ENCODE assay signal across 17 cellular contexts in genomic region chr6:53252177-53252692, GRCh38.
A peak's percentile ranks its signal among the peaks of the same experiment; 100 is the strongest.
DNase-seq lines count a peak whose midpoint lies in the region; ATAC-seq lines count a peak whose summit lies in the region.
"Had no signal": no experiment of that assay in that cellular context is flagged by ENCODE, and none has a peak within 500 bp of the region (broad histone marks: within the 10 kb centered on the region; RNA-seq: fewer than 3 reads in every experiment).

No MANE protein-coding gene starts in this region.

- no peaks in the 10 kb centered on the region for H3K27me3 Mint-ChIP-seq in activated naive CD4-positive, alpha-beta T cell treated with anti-CD3 and anti-CD28 coated beads, Interleukin-2, amount 10 ng/mL, durations not matched to agents 7 days and 5 days
- H3K27me3 Mint-ChIP-seq in activated T-helper 17 cell treated with anti-CD3 and anti-CD28 coated beads, Interleukin-2, amount 50 U/mL, for 72 hours, result no peaks in the 10 kb centered on the region
- no peaks in the 10 kb centered on the region for H3K27me3 Mint-ChIP-seq in memory B cell
- H3K27me3 Mint-ChIP-seq in activated CD4-positive, alpha-beta T cell treated with anti-CD3 and anti-CD28 coated beads, Interleukin-2, amount 10 ng/mL, durations not matched to agents 24 days and 14 days, result no peaks in the 10 kb centered on the region
- H3K27me3 Mint-ChIP-seq: CD8-positive, alpha-beta memory T cell had no signal

- H3K4me3 Mint-ChIP-seq in activated naive CD4-positive, alpha-beta T cell treated with anti-CD3 and anti-CD28 coated beads, Interleukin-2, amount 10 ng/mL, durations not matched to agents 7 days and 5 days, result no peak overlapping the region
- no peak overlapping the region for H3K4me3 Mint-ChIP-seq in activated T-helper 17 cell treated with anti-CD3 and anti-CD28 coated beads, Interleukin-2, amount 50 U/mL, for 72 hours
- H3K4me3 Mint-ChIP-seq in memory B cell, result no peak overlapping the region
- no peak overlapping the region for H3K4me3 Mint-ChIP-seq in activated CD4-positive, alpha-beta T cell treated with anti-CD3 and anti-CD28 coated beads, Interleukin-2, amount 10 ng/mL, durations not matched to agents 24 days and 14 days
- H3K4me3 Mint-ChIP-seq: CD8-positive, alpha-beta memory T cell had no signal

- H3K9me3 Mint-ChIP-seq in activated naive CD4-positive, alpha-beta T cell treated with anti-CD3 and anti-CD28 coated beads, Interleukin-2, amount 10 ng/mL, durations not matched to agents 7 days and 5 days, result no peaks in the 10 kb centered on the region
- H3K9me3 Mint-ChIP-seq in activated T-helper 17 cell treated with anti-CD3 and anti-CD28 coated beads, Interleukin-2, amount 50 U/mL, for 72 hours, result no peaks in the 10 kb centered on the region
- no peaks in the 10 kb centered on the region for H3K9me3 Mint-ChIP-seq in memory B cell
- H3K9me3 Mint-ChIP-seq in activated CD4-positive, alpha-beta T cell treated with anti-CD3 and anti-CD28 coated beads, Interleukin-2, amount 10 ng/mL, durations not matched to agents 24 days and 14 days, result no peaks in the 10 kb centered on the region
- H3K9me3 Mint-ChIP-seq: CD8-positive, alpha-beta memory T cell had no signal

- no peaks in the 10 kb centered on the region for H3K4me1 Mint-ChIP-seq in activated naive CD4-positive, alpha-beta T cell treated with anti-CD3 and anti-CD28 coated beads, Interleukin-2, amount 10 ng/mL, durations not matched to agents 7 days and 5 days
- H3K4me1 Mint-ChIP-seq in activated T-helper 17 cell treated with anti-CD3 and anti-CD28 coated beads, Interleukin-2, amount 50 U/mL, for 72 hours, result no peaks in the 10 kb centered on the region
- H3K4me1 Mint-ChIP-seq in memory B cell, result peaks cover 39% of the 10 kb centered on the region
- H3K4me1 Mint-ChIP-seq in activated CD4-positive, alpha-beta T cell treated with anti-CD3 and anti-CD28 coated beads, Interleukin-2, amount 10 ng/mL, durations not matched to agents 24 days and 14 days, result no peaks in the 10 kb centered on the region
- H3K4me1 Mint-ChIP-seq: CD8-positive, alpha-beta memory T cell had no signal

- ATAC-seq in activated T-helper 17 cell treated with anti-CD3 and anti-CD28 coated beads, Interleukin-2, amount 50 U/mL, for 72 hours (replicated peaks), result no peak
- no peak for ATAC-seq in memory B cell (ENCODE audit: low read depth)
- no peak for ATAC-seq in GM18861 (IDR thresholded peaks at IDR 0.05; ENCODE audit: unreplicated experiment)
- no peak for ATAC-seq in GM21529 (IDR thresholded peaks at IDR 0.05; ENCODE audit: unreplicated experiment)

- CTCF ChIA-PET in activated naive CD4-positive, alpha-beta T cell treated with anti-CD3 and anti-CD28 coated beads, Interleukin-2, amount 10 ng/mL, durations not matched to agents 7 days and 5 days (lab: Charles Lee), result interaction anchor here (0.6 kb wide), 1 partner anchor 19 kb away, joined by 3 read pairs; no protein-coding TSS in a partner anchor

- peak overlapping the region; percentile 0 for H3K27ac Mint-ChIP-seq in activated naive CD4-positive, alpha-beta T cell treated with anti-CD3 and anti-CD28 coated beads, Interleukin-2, amount 10 ng/mL, durations not matched to agents 7 days and 5 days
- H3K27ac Mint-ChIP-seq in activated T-helper 17 cell treated with anti-CD3 and anti-CD28 coated beads, Interleukin-2, amount 50 U/mL, for 72 hours, result peak overlapping the region; percentile 23
- peak overlapping the region; percentile 47 for H3K27ac Mint-ChIP-seq in memory B cell
- no peak overlapping the region for H3K27ac Mint-ChIP-seq in activated CD4-positive, alpha-beta T cell treated with anti-CD3 and anti-CD28 coated beads, Interleukin-2, amount 10 ng/mL, durations not matched to agents 24 days and 14 days

- H3K36me3 Mint-ChIP-seq in activated naive CD4-positive, alpha-beta T cell treated with anti-CD3 and anti-CD28 coated beads, Interleukin-2, amount 10 ng/mL, durations not matched to agents 7 days and 5 days, result peaks cover 10% of the 10 kb centered on the region
- peaks cover 16% of the 10 kb centered on the region for H3K36me3 Mint-ChIP-seq in activated T-helper 17 cell treated with anti-CD3 and anti-CD28 coated beads, Interleukin-2, amount 50 U/mL, for 72 hours (ENCODE audit: low read depth)
- H3K36me3 Mint-ChIP-seq in memory B cell, result peaks cover 16% of the 10 kb centered on the region
- peaks cover 4% of the 10 kb centered on the region for H3K36me3 Mint-ChIP-seq in activated CD4-positive, alpha-beta T cell treated with anti-CD3 and anti-CD28 coated beads, Interleukin-2, amount 10 ng/mL, durations not matched to agents 24 days and 14 days (ENCODE audit: low read depth)

- intact Hi-C loops in activated CD4-positive, alpha-beta T cell treated with anti-CD3 and anti-CD28 coated beads, Interleukin-2, amount 10 ng/mL, durations not matched to agents 24 days and 14 days (cut with micrococcal nuclease), result no loop called here

- no peak for DNase-seq in activated naive CD4-positive, alpha-beta T cell treated with anti-CD3 and anti-CD28 coated beads, Interleukin-2, amount 10 ng/mL, durations not matched to agents 7 days and 5 days
- no peak for DNase-seq in activated naive CD4-positive, alpha-beta T cell treated with anti-CD3 and anti-CD28 coated beads, Interleukin-2, amount 50 U/mL, for 16 hours
- DNase-seq in memory B cell (ENCODE audit: low spot score in 2 of 2), result no peak
- DNase-seq in activated CD4-positive, alpha-beta T cell treated with anti-CD3 and anti-CD28 coated beads, Interleukin-2, amount 10 ng/mL, durations not matched to agents 24 days and 14 days, result no peak
- DNase-seq in central memory CD4-positive, alpha-beta T cell, result no peak
- DNase-seq: ACHN; CD8-positive, alpha-beta memory T cell; MG63; NCI-H1417; NCI-H1694 treated with DMSO at 0.1 percent for 48 hours; NCI-H2081 treated with DMSO at 0.1 percent for 48 hours; NCI-H2171 treated with DMSO at 0.1 percent for 48 hours; NCI-H524 treated with DMSO at 0.1 percent for 48 hours; NCI-H82 had no signal
